16 cellular contexts compared by ENCODE assay signal in genomic region chr6:12034831-12035230, GRCh38. TPM values are rescaled to one million over a fixed set of nuclear protein-coding genes. Genes with fewer than 3 reads are reported as not detected.
DNase-seq lines count a peak whose midpoint lies in the region; ATAC-seq and TF ChIP-seq lines count a peak whose summit lies in the region.
"Had no signal": no experiment of that assay in that cellular context is flagged by ENCODE, and none has a peak within 500 bp of the region (broad histone marks: within the 10 kb centered on the region; RNA-seq: fewer than 3 reads in every experiment).

No MANE protein-coding gene starts in this region.

- H3K4me1 ChIP-seq in BE2C = no peaks in the 10 kb centered on the region; the same call in 1 of the 2 replicates

- no peaks in the 10 kb centered on the region for H3K36me3 ChIP-seq in BE2C

- peak overlapping the region in 2 of 3 experiments; percentile 37 to 74 for H3K27ac Mint-ChIP-seq in nephron
- H3K27ac Mint-ChIP-seq: activated T-cell treated with anti-CD3 and anti-CD28 coated beads, Interleukin-2, amount 50 U/mL, for 72 hours had no signal

- peaks cover 44% of the 10 kb centered on the region for H3K36me3 Mint-ChIP-seq in nephron (ENCODE audit: low read depth)

- no peak for ATAC-seq in stimulated activated naive CD8-positive, alpha-beta T cell treated with anti-CD3 and anti-CD28 coated beads, Interleukin-15, Interleukin-2, amounts not matched to agents 100 U/mL and 50 U/mL, for 24 hours
- no peak for ATAC-seq in left lobe of liver
- ATAC-seq: activated T-cell treated with anti-CD3 and anti-CD28 coated beads, Interleukin-2, amount 50 U/mL, for 72 hours had no signal

- no peaks in the 10 kb centered on the region for H3K27me3 ChIP-seq in BE2C
- H3K27me3 ChIP-seq: SJSA1 had no signal

- H3K4me3 Mint-ChIP-seq in nephron = no peak overlapping the region
- H3K4me3 Mint-ChIP-seq: activated T-cell treated with anti-CD3 and anti-CD28 coated beads, Interleukin-2, amount 50 U/mL, for 72 hours had no signal

- DNase-seq in BE2C (no peak), LNCaP clone FGC (ENCODE audit: low read depth) (no peak), choroid plexus epithelial cell (ENCODE audit: low read depth) (peak; percentile 26), OCI-M1 (lab: John Stamatoyannopoulos, UW) (no peak), NCI-H2081 treated with DMSO at 0.1 percent for 48 hours (lab: John Stamatoyannopoulos, UW) (no peak), left lobe of liver (ENCODE audit: low spot score) (no peak)
- no peak for DNase-seq in stimulated activated naive CD8-positive, alpha-beta T cell treated with anti-CD3 and anti-CD28 coated beads, Interleukin-15, Interleukin-2, amounts not matched to agents 100 U/mL and 50 U/mL, for 24 hours
- DNase-seq: activated CD4-positive, alpha-beta T cell treated with anti-CD3 and anti-CD28 coated beads, Interleukin-2, amount 50 U/mL, for 48 hours; activated T-cell treated with anti-CD3 and anti-CD28 coated beads, Interleukin-2, amount 50 U/mL, for 72 hours; DMS53; GOT3; hypothalamus; left ventricle myocardium inferior; naive B cell had no signal

- TF ChIP-seq CTCF in BE2C (IDR thresholded peaks at IDR 0.05; ENCODE audit: low read depth, low read length) = peak; percentile 22
- peak; percentile 29; the same call in 1 of the 2 replicates for TF ChIP-seq CTCF in LNCaP clone FGC (IDR thresholded peaks at IDR 0.05; ENCODE audit: control insufficient read depth, extremely low read depth, insufficient read depth)
- peak; percentile 18 for TF ChIP-seq CTCF in choroid plexus epithelial cell (conservative IDR thresholded peaks at IDR 0.05; ENCODE audit: low read depth, low read length)
- TF ChIP-seq CTCF in nephron (IDR thresholded peaks at IDR 0.05; ENCODE audit: unreplicated experiment in 3 of 3) = no peak

- no peaks in the 10 kb centered on the region for H3K9me3 ChIP-seq in BE2C

- no peaks in the 10 kb centered on the region for H3K27me3 Mint-ChIP-seq in nephron (ENCODE audit: low read depth)
- H3K27me3 Mint-ChIP-seq: naive B cell had no signal

- H3K4me3 ChIP-seq in BE2C (ENCODE audit: low read depth, low read length) (no peak overlapping the region), LNCaP clone FGC (ENCODE audit: low read depth, low read length) (no peak overlapping the region), choroid plexus epithelial cell (ENCODE audit: low read depth, low read length) (no peak overlapping the region)
- H3K4me3 ChIP-seq: left ventricle myocardium inferior, SJSA1 had no signal

- peaks cover 39% of the 10 kb centered on the region for H3K4me1 Mint-ChIP-seq in nephron

- H3K9me3 Mint-ChIP-seq in nephron = peaks cover 12% of the 10 kb centered on the region

RNA-seq across cellular contexts. Expression of gene HIVEP1, which starts 22.7 kb away (rescaled TPM):
- 30.7 TPM for polyA plus RNA-seq in BE2C (2012; ENCODE audit: insufficient read depth, insufficient read length, low read depth)
- total RNA-seq in left lobe of liver = 9.7 TPM

Comparison
In these comparisons a context has a peak if more than half of its experiments do, and no peak if none do; other contexts are left out.
1. CTCF ChIP-seq: peak in BE2C (single experiment), LNCaP clone FGC (single experiment) and choroid plexus epithelial cell (single experiment); none in nephron (0 of 3).